27 cellular contexts compared by ENCODE assay signal in genomic region chr1:179327679-179328078, GRCh38. TPM values are rescaled to one million over a fixed set of nuclear protein-coding genes. Genes with fewer than 3 reads are reported as not detected.
DNase-seq lines count a peak whose midpoint lies in the region; ATAC-seq, FAIRE-seq and TF ChIP-seq lines count a peak whose summit lies in the region.
"Had no signal": no experiment of that assay in that cellular context is flagged by ENCODE, and none has a peak within 500 bp of the region (broad histone marks: within the 10 kb centered on the region; RNA-seq: fewer than 3 reads in every experiment).

No MANE protein-coding gene starts in this region.

- H3K4me3 ChIP-seq in K562 = no peak overlapping the region
- H3K4me3 ChIP-seq: BLaER1 treated with 17β-estradiol and CSF1 and Interleukin-3, amounts not matched to agents 10 nM and 100 nM; dorsolateral prefrontal cortex; ovary; SJCRH30 had no signal

- no peak overlapping the region for H3K9ac ChIP-seq in K562 (ENCODE audit: insufficient read depth in 1 of 2, low read depth in 2 of 2, low read length in 2 of 2)
- H3K9ac ChIP-seq: BLaER1 treated with 17β-estradiol and CSF1 and Interleukin-3, amounts not matched to agents 10 nM and 100 nM had no signal

- H3K4me2 ChIP-seq in K562 (ENCODE audit: insufficient read depth, low read length) = no peak overlapping the region
- H3K4me2 ChIP-seq: BLaER1 treated with 17β-estradiol and CSF1 and Interleukin-3, amounts not matched to agents 10 nM and 100 nM had no signal

- FAIRE-seq in K562 (lab: Jason Lieb, UNC) = no peak
- FAIRE-seq: urothelium cell line had no signal

- CTCF ChIA-PET in K562 (lab: Yijun Ruan, JAX; ENCODE audit: low intra/inter-chr PET ratio) = no interaction called here

- H3K27ac ChIP-seq in K562 (ENCODE audit: extremely low read depth, low read depth, low read length) = no peak overlapping the region
- H3K27ac ChIP-seq: dorsolateral prefrontal cortex, ovary, SJCRH30 had no signal

- no peaks in the 10 kb centered on the region for H4K20me1 ChIP-seq in K562 (replicated peaks; ENCODE audit: control insufficient read depth, insufficient read depth, low read length)
- H4K20me1 ChIP-seq: BLaER1 treated with 17β-estradiol and CSF1 and Interleukin-3, amounts not matched to agents 10 nM and 100 nM had no signal

- no peaks in the 10 kb centered on the region for H3K9me1 ChIP-seq in K562 (ENCODE audit: control insufficient read depth, insufficient read depth, low read length)

- no peak for TF ChIP-seq RAD21 in K562 (CRISPR knock-in tag; conservative IDR thresholded peaks at IDR 0.05 in 1 of 2, IDR thresholded peaks at IDR 0.05 in 1 of 2)

- no peaks in the 10 kb centered on the region for H3K27me3 ChIP-seq in K562 (ENCODE audit: control insufficient read depth in 2 of 2, insufficient read depth in 2 of 2, low read length in 2 of 2)
- H3K27me3 ChIP-seq: BLaER1 treated with 17β-estradiol and CSF1 and Interleukin-3, amounts not matched to agents 10 nM and 100 nM; dorsolateral prefrontal cortex; ovary; SJCRH30 had no signal

- TF ChIP-seq CTCF in K562 (IDR thresholded peaks at IDR 0.05 in 2 of 3, conservative IDR thresholded peaks at IDR 0.05 in 1 of 3; ENCODE audit: insufficient read depth in 2 of 3, low read depth in 1 of 3, low read length in 3 of 3) = no peak

- in situ Hi-C loops in K562 (cut with MboI) = no loop called here

- ATAC-seq in K562 (no peak), GM19455 (IDR thresholded peaks at IDR 0.05; ENCODE audit: unreplicated experiment) (no peak)
- ATAC-seq: PC-3, sciatic nerve, T-helper 17 cell had no signal

- H3K79me2 ChIP-seq in K562 (ENCODE audit: control insufficient read depth, insufficient read depth, low read length) = no peaks in the 10 kb centered on the region

- peak; percentile 82 for DNase-seq in CD1c-positive myeloid dendritic cell (ENCODE audit: extremely low spot score)
- peak; percentile 81 to 99 for DNase-seq in NOMO-1 (lab: John Stamatoyannopoulos, UW; ENCODE audit: unreplicated experiment in 2 of 2)
- DNase-seq in K562 (ENCODE audit: extremely low read depth in 1 of 4, low spot score in 3 of 4) = no peak
- peak; percentile 57 for DNase-seq in medulla oblongata (ENCODE audit: extremely low spot score)
- no peak for DNase-seq in DMS153 treated with DMSO at 0.1 percent for 48 hours (lab: John Stamatoyannopoulos, UW; ENCODE audit: unreplicated experiment)
- DNase-seq in RKO (ENCODE audit: low spot score) = no peak
- no peak for DNase-seq in activated CD4-positive, alpha-beta T cell treated with anti-CD3 and anti-CD28 coated beads for 48 hours
- DNase-seq: activated CD4-positive, alpha-beta memory T cell treated with anti-CD3 and anti-CD28 coated beads for 36 hours; activated gamma-delta T cell treated with Interleukin-2 at 50 U/mL for 16 hours; amniotic stem cell; dorsolateral prefrontal cortex; GDM1; KG1; kidney glomerular epithelial cell; mesendoderm; naive B cell; NCI-H1105; NCI-H2171; ovary; PC-3; SJCRH30; T-helper 17 cell had no signal

- intact Hi-C loops in K562 (cut with micrococcal nuclease) = no loop called here

- H2AFZ ChIP-seq in K562 (ENCODE audit: low read depth, low read length) = no peak overlapping the region

- POLR2A ChIA-PET in K562 (lab: Yijun Ruan, JAX) = interaction anchor here (1.0 to 1.5 kb wide), 3 partner anchors 13 to 34 kb away, joined by 3 to 4 read pairs (median 3); partner anchors contain the start of gene SOAT1

- 30% methylated on average over 3 of the region's 3 CpGs for WGBS in K562 (ENCODE audit: insufficient coverage, low coverage, missing lambda C conversion rate)

- no peaks in the 10 kb centered on the region for H3K4me1 ChIP-seq in K562 (replicated peaks in 1 of 2; ENCODE audit: control insufficient read depth in 2 of 2, insufficient read depth in 2 of 2, low read length in 2 of 2)
- H3K4me1 ChIP-seq: SJCRH30 had no signal

- no peak for TF ChIP-seq POLR2A in K562 (conservative IDR thresholded peaks at IDR 0.05)

- TF ChIP-seq EP300 in K562 (IDR thresholded peaks at IDR 0.05; ENCODE audit: low read length) = no peak

- H3K9me3 ChIP-seq in K562 (replicated peaks; ENCODE audit: control insufficient read depth, insufficient read depth, low read depth, low read length) = no peaks in the 10 kb centered on the region
- H3K9me3 ChIP-seq: ovary, SJCRH30 had no signal

- no TSS peak for BruUV-seq in K562 (replicated peaks; lab: Mats Ljungman, UMichigan)

- H3K36me3 ChIP-seq in K562 (ENCODE audit: control insufficient read depth, insufficient read depth, low read length) = no peaks in the 10 kb centered on the region
- H3K36me3 ChIP-seq: ovary had no signal

TF ChIP-seq in K562, 482 proteins besides CTCF, POLR2A, EP300 and RAD21:
- peak; percentile 43; the same call in 1 of the 2 replicates for TF ChIP-seq CEBPB (tag; IDR thresholded peaks at IDR 0.05)
- no peak for TF ChIP-seq PCBP2 (IDR thresholded peaks at IDR 0.05; ENCODE audit: low read depth, low read length, poor library complexity, severe bottlenecking)

RNA-seq across cellular contexts. Expression of gene SOAT1, which starts 34.1 kb away (rescaled TPM):
- 26.8 and 37.2 TPM in 2 replicates for total RNA-seq in K562 (2011; cell fraction: chromatin; rRNA removed; ENCODE audit: low replicate concordance)
- total RNA-seq in K562 (2011; cell fraction: nucleolus; rRNA removed) = 9.2 and 10.4 TPM in 2 replicates
- 16.6 and 22.4 TPM in 2 replicates for total RNA-seq in K562 (2011; cell fraction: nucleoplasm; rRNA removed)
- total RNA-seq in K562 (2014; rRNA removed) = 5.5 and 7.5 TPM in 2 replicates
- total RNA-seq in K562 (2014; rRNA removed; fragmentation: Illumina TruSeq; extraction: Trizol) = 23.5 and 31.4 TPM in 2 replicates
- total RNA-seq in K562 (2015; rRNA removed; fragmentation: Illumina TruSeq; extraction: Trizol) = 17.3 and 18.4 TPM in 2 replicates
- 24.1 and 24.3 TPM in 2 replicates for total RNA-seq in K562 (2021)
- polyA plus RNA-seq in K562 (2011; rRNA removed) = 20.5 and 29.1 TPM in 2 replicates
- 7.1 and 16.4 TPM in 2 replicates for polyA plus RNA-seq in K562 (2011; cell fraction: cytosol; rRNA removed)
- polyA plus RNA-seq in K562 (2011; cell fraction: nucleus; rRNA removed) = 6.3 and 11.4 TPM in 2 replicates
- polyA plus RNA-seq in K562 (2012) = 9.4 and 13.0 TPM in 2 replicates
- polyA plus RNA-seq in K562 (2014; fragmentation: Illumina TruSeq; extraction: Trizol) = 23.1 and 25.4 TPM in 2 replicates
- 10 to 100 TPM in 1 of 2 experiments, 1 to 10 TPM in 1; 9.2 to 11.9 TPM for polyA plus RNA-seq in K562 (2014; fragmentation: Nextera tagmentation; extraction: Ambion mirVana)
- 9.8 and 11.1 TPM in 2 replicates for polyA plus RNA-seq in K562 (2014; rRNA removed)
- polyA minus RNA-seq in K562 (2011; rRNA and poly(A)+ RNA removed) = 44.0 and 47.0 TPM in 2 replicates
- polyA minus RNA-seq in K562 (2011; cell fraction: cytosol; rRNA and poly(A)+ RNA removed) = 8.6 and 12.0 TPM in 2 replicates
- polyA minus RNA-seq in K562 (2011; cell fraction: nucleus; rRNA and poly(A)+ RNA removed) = 3.1 and 6.1 TPM in 2 replicates

RNA-seq across cellular contexts. Expression of gene AXDND1, which starts 38.1 kb away (rescaled TPM):
- total RNA-seq in K562 (2011; cell fraction: chromatin; rRNA removed; ENCODE audit: low replicate concordance) = 0.72 TPM in 1 of 2 replicates, not detected in the other
- not detected in 2 replicates for total RNA-seq in K562 (2011; cell fraction: nucleolus; rRNA removed)
- 0.61 TPM in 1 of 2 replicates, not detected in the other for total RNA-seq in K562 (2011; cell fraction: nucleoplasm; rRNA removed)
- 0.12 TPM in 1 of 2 replicates, not detected in the other for total RNA-seq in K562 (2014; rRNA removed)
- 0.07 and 0.16 TPM in 2 replicates for total RNA-seq in K562 (2014; rRNA removed; fragmentation: Illumina TruSeq; extraction: Trizol)
- 0.38 TPM in 1 of 2 replicates, not detected in the other for total RNA-seq in K562 (2015; rRNA removed; fragmentation: Illumina TruSeq; extraction: Trizol)
- not detected in 2 replicates for total RNA-seq in K562 (2021)
- 0.04 TPM in 1 of 2 replicates, not detected in the other for polyA plus RNA-seq in K562 (2011; rRNA removed)
- not detected in 2 replicates for polyA plus RNA-seq in K562 (2011; cell fraction: cytosol; rRNA removed)
- polyA plus RNA-seq in K562 (2011; cell fraction: nucleus; rRNA removed) = not detected in 2 replicates
- polyA plus RNA-seq in K562 (2012) = 0.06 TPM in 1 of 2 replicates, not detected in the other
- 0.07 TPM in 1 of 2 replicates, not detected in the other for polyA plus RNA-seq in K562 (2014; fragmentation: Illumina TruSeq; extraction: Trizol)
- under 1 TPM; 0.03 to 0.13 TPM for polyA plus RNA-seq in K562 (2014; fragmentation: Nextera tagmentation; extraction: Ambion mirVana)
- not detected in 2 replicates for polyA plus RNA-seq in K562 (2014; rRNA removed)
- polyA minus RNA-seq in K562 (2011; rRNA and poly(A)+ RNA removed) = 0.12 TPM in 1 of 2 replicates, not detected in the other
- polyA minus RNA-seq in K562 (2011; cell fraction: cytosol; rRNA and poly(A)+ RNA removed) = 0.29 TPM in 1 of 2 replicates, not detected in the other
- not detected in 2 replicates for polyA minus RNA-seq in K562 (2011; cell fraction: nucleus; rRNA and poly(A)+ RNA removed)
- total RNA-seq: A673, PC-3 had no signal

Comparison
In these comparisons a context has a peak if more than half of its experiments do, and no peak if none do; other contexts are left out.
1. DNase-seq: peak in CD1c-positive myeloid dendritic cell (single experiment), NOMO-1 (2 of 2) and medulla oblongata (single experiment); none in K562 (0 of 4), DMS153 treated with DMSO at 0.1 percent for 48 hours (single experiment), RKO (single experiment) and activated CD4-positive, alpha-beta T cell treated with anti-CD3 and anti-CD28 coated beads for 48 hours (single experiment).